ENCODE assay signal across 21 cellular contexts in the genomic region with DNA sequence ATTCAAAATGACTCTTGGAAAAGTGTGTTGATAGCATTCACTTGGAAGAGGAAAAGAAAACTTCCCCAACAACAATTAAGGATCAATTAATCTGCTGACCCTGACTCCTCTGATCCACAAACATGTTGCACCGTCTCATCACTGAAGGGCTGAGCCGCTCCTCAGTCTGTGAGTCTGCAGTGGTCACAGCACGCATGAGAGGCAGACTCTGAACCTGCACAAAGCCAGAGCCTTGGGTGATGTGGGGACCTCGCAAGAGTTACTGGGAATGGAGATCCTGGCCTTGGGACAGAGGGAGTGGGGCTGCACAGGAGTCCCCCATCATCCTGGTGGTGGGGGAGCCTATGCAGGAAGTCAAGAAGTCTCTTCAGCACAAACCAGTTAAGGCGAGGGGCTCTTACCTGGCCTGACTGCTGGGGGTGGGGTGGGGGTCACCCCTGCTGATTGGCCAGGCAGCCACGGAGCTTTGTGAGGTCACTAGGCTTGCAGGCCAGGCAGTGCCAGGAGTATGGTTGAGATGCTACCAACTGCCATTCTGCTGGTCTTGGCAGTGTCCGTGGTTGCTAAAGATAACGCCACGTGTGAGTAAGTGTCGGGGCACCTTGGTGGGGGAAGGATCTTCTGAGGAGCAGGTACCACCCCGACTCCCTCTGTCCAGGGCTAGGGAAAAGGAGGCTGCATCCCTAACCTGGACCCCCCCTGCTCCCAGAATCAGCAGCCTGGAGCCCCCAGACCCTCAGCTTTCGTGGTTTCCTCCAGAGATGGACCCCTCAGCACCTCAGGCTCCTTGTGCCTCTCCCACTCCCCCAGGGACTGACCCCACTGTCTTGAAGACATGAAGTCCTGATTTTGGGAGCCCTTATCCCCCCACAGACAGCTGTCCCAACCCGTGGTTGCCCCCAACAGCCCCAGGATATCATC. TPM values are rescaled to one million over a fixed set of nuclear protein-coding genes. Genes with fewer than 3 reads are reported as not detected.
DNase-seq lines count a peak whose midpoint lies in the region; FAIRE-seq and TF ChIP-seq lines count a peak whose summit lies in the region.
"Had no signal": no experiment of that assay in that cellular context is flagged by ENCODE, and none has a peak within 500 bp of the region (broad histone marks: within the 10 kb centered on the region; RNA-seq: fewer than 3 reads in every experiment).

Gene ACR (plus strand): TSS at position 477 of the 921 bp plus-strand sequence. CDS start 32 bp downstream, at position 509.

- H3K4me1 ChIP-seq in osteoblast (ENCODE audit: insufficient read depth, low read length) (no peaks in the 10 kb centered on the region), OCI-LY7 (ENCODE audit: insufficient read depth, low read length, poor library complexity, severe bottlenecking) (no peaks in the 10 kb centered on the region)

- no peak for FAIRE-seq in D721Med (lab: Jason Lieb, UNC)
- FAIRE-seq: K562 had no signal

- H3K4me3 ChIP-seq in osteoblast (ENCODE audit: insufficient read depth, low read length) (no peak within 1 kb of the TSS), OCI-LY7 (ENCODE audit: low read depth, low read length, poor library complexity, severe bottlenecking) (no peak within 1 kb of the TSS)
- H3K4me3 ChIP-seq: K562, left ventricle myocardium inferior, mucosa of descending colon, thoracic aorta had no signal

- H4K20me1 ChIP-seq in osteoblast (ENCODE audit: insufficient read depth, low read length), result no peaks in the 10 kb centered on the region
- H4K20me1 ChIP-seq in OCI-LY7 (ENCODE audit: insufficient read depth, low read length), result no peaks in the 10 kb centered on the region

- peak; percentile 2 for DNase-seq in stimulated activated CD4-positive, alpha-beta T cell treated with anti-CD3 and anti-CD28 coated beads, Interleukin-4, amount 100 ng/mL, for 24 hours
- DNase-seq in stimulated activated CD4-positive, alpha-beta T cell treated with anti-CD3 and anti-CD28 coated beads, Interleukin-4, amount 100 ng/mL, for 4 hours, result no peak
- DNase-seq in cerebellar cortex (ENCODE audit: low spot score) (peak; percentile 46), osteoblast (ENCODE audit: insufficient read length, low spot score, missing footprints) (peak; percentile 49), OCI-LY7 (ENCODE audit: low spot score) (no peak), GM19238 (ENCODE audit: insufficient read length, low spot score) (no peak), D721Med (ENCODE audit: insufficient read length, low spot score) (no peak)
- DNase-seq: activated naive CD8-positive, alpha-beta T cell treated with anti-CD3 and anti-CD28 coated beads, Interleukin-2, amount 10 ng/mL, durations not matched to agents 7 days and 5 days; CD8-positive, alpha-beta memory T cell; DND-41; H7; left ventricle myocardium inferior; MM.1S; NCI-H146; NCI-H2171; NCI-H526 had no signal

- H2AFZ ChIP-seq in osteoblast (ENCODE audit: low read length), result no peak within 1 kb of the TSS
- H2AFZ ChIP-seq in OCI-LY7 (ENCODE audit: low read length), result no peak within 1 kb of the TSS

- no peaks in the 10 kb centered on the region for H3K9me2 ChIP-seq in OCI-LY7 (ENCODE audit: insufficient read depth, low read length)

- TF ChIP-seq CTCF in osteoblast (IDR thresholded peaks at IDR 0.05; ENCODE audit: extremely low read depth, low read depth, low read length) (no peak), OCI-LY7 (conservative IDR thresholded peaks at IDR 0.05; ENCODE audit: low read length) (no peak), D721Med (IDR thresholded peaks at IDR 0.05; ENCODE audit: insufficient read depth, missing control alignments) (no peak)

- BruUV-seq in OCI-LY7 (replicated peaks; lab: Mats Ljungman, UMichigan), result no TSS peak

- H3K27me3 ChIP-seq in osteoblast (ENCODE audit: insufficient read depth, low read length), result peaks cover 26% of the 10 kb centered on the region
- H3K27me3 ChIP-seq: neutrophil had no signal

- H3K79me2 ChIP-seq in osteoblast (ENCODE audit: insufficient read depth, low read length) (no peaks in the 10 kb centered on the region), OCI-LY7 (ENCODE audit: insufficient read depth, low read depth, low read length) (no peaks in the 10 kb centered on the region)

- intact Hi-C loops in OCI-LY7 (cut with micrococcal nuclease; ENCODE audit: unreplicated experiment), result no loop called here

- CTCF ChIA-PET in OCI-LY7 (lab: Charles Lee; ENCODE audit: unreplicated experiment), result no interaction called here

- H3K27ac ChIP-seq in osteoblast (ENCODE audit: low read depth, low read length), result no peak within 1 kb of the TSS
- no peak within 1 kb of the TSS for H3K27ac ChIP-seq in OCI-LY7 (ENCODE audit: low read depth, low read length, poor library complexity, severe bottlenecking)
- H3K27ac ChIP-seq: left ventricle myocardium inferior, neutrophil, thoracic aorta had no signal

- POLR2A ChIA-PET in OCI-LY7 (lab: Charles Lee), result no interaction called here

- H3K36me3 ChIP-seq in osteoblast (ENCODE audit: insufficient read depth, low read length) (no peaks in the 10 kb centered on the region), OCI-LY7 (ENCODE audit: insufficient read depth, low read length) (no peaks in the 10 kb centered on the region)
- H3K36me3 ChIP-seq: left ventricle myocardium inferior, neutrophil, thoracic aorta had no signal

- H3K9me3 ChIP-seq in osteoblast (ENCODE audit: low read depth, low read length) (no peaks in the 10 kb centered on the region), OCI-LY7 (ENCODE audit: low read length) (no peaks in the 10 kb centered on the region)
- H3K9me3 ChIP-seq: left ventricle myocardium inferior, mucosa of descending colon, neutrophil, thoracic aorta had no signal

- H3K4me2 ChIP-seq in osteoblast (ENCODE audit: insufficient read depth, low read length) (no peak within 1 kb of the TSS), OCI-LY7 (ENCODE audit: low read length) (no peak within 1 kb of the TSS)

RNA-seq across cellular contexts. Expression of gene ACR, which starts in this region (rescaled TPM):
- total RNA-seq in osteoblast (1.4 TPM in 1 of 2 replicates, not detected in the other), OCI-LY7 (2022) (not detected in 2 replicates)
- total RNA-seq in OCI-LY7 (2014; rRNA removed; shearing (Covaris generic)), result not detected in 2 replicates
- total RNA-seq: activated naive CD8-positive, alpha-beta T cell treated with anti-CD3 and anti-CD28 coated beads, Interleukin-2, amount 10 ng/mL, durations not matched to agents 7 days and 5 days; CD8-positive, alpha-beta memory T cell; H7; K562; renal cortical epithelial cell; thoracic aorta had no signal

Comparison
In these comparisons a context has a peak if more than half of its experiments do, and no peak if none do; other contexts are left out.
1. DNase-seq: peak in stimulated activated CD4-positive, alpha-beta T cell treated with anti-CD3 and anti-CD28 coated beads, Interleukin-4, amount 100 ng/mL, for 24 hours (single experiment), cerebellar cortex (single experiment) and osteoblast (single experiment); none in stimulated activated CD4-positive, alpha-beta T cell treated with anti-CD3 and anti-CD28 coated beads, Interleukin-4, amount 100 ng/mL, for 4 hours (0 of 2), OCI-LY7 (single experiment), GM19238 (single experiment) and D721Med (single experiment).